In the genomic region with DNA sequence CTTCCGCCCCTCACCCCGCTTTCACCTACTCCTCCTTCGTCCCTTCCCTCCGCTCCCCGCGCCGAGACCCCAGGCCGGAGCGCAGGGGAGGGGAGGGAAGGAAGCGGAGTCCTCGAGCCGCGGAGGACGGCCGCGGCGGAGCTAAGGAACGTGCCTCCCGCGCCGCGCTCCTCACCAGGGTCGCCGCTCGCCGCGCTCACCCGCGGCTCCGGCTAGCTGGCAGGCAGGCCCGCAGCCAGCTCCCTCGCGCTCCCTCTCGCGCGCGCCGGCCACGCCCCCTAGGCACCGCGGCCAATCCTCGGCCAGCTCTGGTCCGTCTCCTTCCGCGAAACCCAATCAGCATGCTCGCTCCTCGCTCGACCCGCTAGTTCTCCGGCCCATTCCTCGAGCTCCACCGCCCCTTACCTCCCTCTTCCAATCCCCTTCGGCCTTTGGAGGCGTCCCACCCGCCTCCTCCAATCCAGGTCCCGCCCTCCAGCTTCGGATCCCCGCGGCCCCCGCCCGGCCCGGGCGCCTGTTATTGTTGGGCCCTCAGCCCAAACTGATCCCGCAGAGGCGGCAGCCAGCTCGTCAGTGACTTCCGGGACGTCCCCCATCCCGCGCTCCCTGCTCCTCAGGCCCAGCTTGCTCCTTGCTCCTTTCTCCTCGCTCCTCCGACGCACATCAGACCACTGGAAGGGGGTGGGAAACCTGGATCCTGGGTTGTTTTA, we compare ENCODE assay signal across 8 cellular contexts. TPM values are rescaled to one million over a fixed set of nuclear protein-coding genes. Genes with fewer than 3 reads are reported as not detected.
DNase-seq lines count a peak whose midpoint lies in the region; ATAC-seq and TF ChIP-seq lines count a peak whose summit lies in the region.

Gene DCBLD2 (minus strand): TSS at position 231 of the 710 bp plus-strand sequence. CDS start 369 bp downstream, outside the sequence.

- no peaks in the 10 kb centered on the region for H3K9me3 Mint-ChIP-seq in nephron

- peaks cover 4% of the 10 kb centered on the region for H3K36me3 Mint-ChIP-seq in nephron (ENCODE audit: low read depth)

- H3K4me3 ChIP-seq in LNCaP clone FGC (ENCODE audit: low read depth, low read length) = peak within 1 kb of the TSS; percentile 63

- peaks cover 30% of the 10 kb centered on the region for H3K4me1 Mint-ChIP-seq in nephron

- H3K27ac Mint-ChIP-seq in nephron = peak within 1 kb of the TSS; percentile 90 to 97 (median 94)

- peak; percentile 99 for ATAC-seq in stimulated activated naive CD8-positive, alpha-beta T cell treated with anti-CD3 and anti-CD28 coated beads, Interleukin-15, Interleukin-2, amounts not matched to agents 100 U/mL and 50 U/mL, for 24 hours

- peak within 1 kb of the TSS; percentile 92 to 95 (median 93) for H3K4me3 Mint-ChIP-seq in nephron

- no peaks in the 10 kb centered on the region for H3K27me3 Mint-ChIP-seq in nephron (ENCODE audit: low read depth)

- peak; percentile 100 for DNase-seq in EH (ENCODE audit: low read depth)
- peak; percentile 99 for DNase-seq in H4 (ENCODE audit: low spot score)
- peak; percentile 89 for DNase-seq in LNCaP clone FGC (ENCODE audit: low read depth)
- peak; percentile 99 for DNase-seq in SHP77 treated with DMSO at 0.1 percent for 48 hours (lab: John Stamatoyannopoulos, UW)
- peak; percentile 76 for DNase-seq in activated gamma-delta T cell treated with anti-CD3 and anti-CD28 coated beads, Interleukin-2, amount 50 U/mL, for 16 hours (ENCODE audit: low read depth)
- DNase-seq in fibroblast of the conjunctiva (ENCODE audit: low read depth) = peak; percentile 99
- DNase-seq in stimulated activated naive CD8-positive, alpha-beta T cell treated with anti-CD3 and anti-CD28 coated beads, Interleukin-15, Interleukin-2, amounts not matched to agents 100 U/mL and 50 U/mL, for 24 hours = peak; percentile 93

- no peak for TF ChIP-seq CTCF in LNCaP clone FGC (IDR thresholded peaks at IDR 0.05; ENCODE audit: control insufficient read depth, extremely low read depth, insufficient read depth)
- no peak for TF ChIP-seq CTCF in nephron (IDR thresholded peaks at IDR 0.05; ENCODE audit: unreplicated experiment in 3 of 3)

RNA-seq across cellular contexts. Expression of gene DCBLD2, which starts in this region (rescaled TPM):
- 30.4 and 40.2 TPM in 2 replicates for total RNA-seq in H4 (2014; rRNA removed; shearing (Covaris generic))

Comparison
In these comparisons a context has a peak if more than half of its experiments do, and no peak if none do; other contexts are left out.
1. Peak in every context shown above with its lines: DNase-seq, ATAC-seq and H3K4me3 ChIP-seq.